1 cellular context compared by ENCODE assay signal in genomic region chr3:168511428-168512014, GRCh38.
TF ChIP-seq lines count a peak whose summit lies in the region.

No MANE protein-coding gene starts in this region.

TF ChIP-seq in GM23338, 12 proteins besides CTCF, POLR2A, EP300 and RAD21 (continued from another document):
- TF ChIP-seq REST (IDR thresholded peaks at IDR 0.05; ENCODE audit: unreplicated experiment): no peak
- TF ChIP-seq JUNB (IDR thresholded peaks at IDR 0.05; ENCODE audit: unreplicated experiment): no peak
- no peak for TF ChIP-seq EZH2 (IDR thresholded peaks at IDR 0.05; ENCODE audit: low read depth, unreplicated experiment)
- TF ChIP-seq POLR2AphosphoS5 (IDR thresholded peaks at IDR 0.05; ENCODE audit: low read depth): no peak
- TF ChIP-seq ETS1 (IDR thresholded peaks at IDR 0.05): no peak
- no peak for TF ChIP-seq EZH2phosphoT487 (IDR thresholded peaks at IDR 0.05; ENCODE audit: unreplicated experiment)
- no peak for TF ChIP-seq CREB1 (CRISPR knock-in tag; IDR thresholded peaks at IDR 0.05; ENCODE audit: low read depth)
- TF ChIP-seq ZNF331 (CRISPR knock-in tag; IDR thresholded peaks at IDR 0.05; ENCODE audit: low read depth): no peak
- no peak for TF ChIP-seq STAT1 (IDR thresholded peaks at IDR 0.05; ENCODE audit: unreplicated experiment)
TF ChIP-seq in GM23338: peak in this region for 0.
